In genomic region chr5:98769256-98770157, GRCh38 we compare ENCODE assay signal across 8 cellular contexts. TPM values are rescaled to one million over a fixed set of nuclear protein-coding genes. Genes with fewer than 3 reads are reported as not detected.
DNase-seq lines count a peak whose midpoint lies in the region; ATAC-seq lines count a peak whose summit lies in the region.

No MANE protein-coding gene starts in this region.

- peak; percentile 6 to 50 (median 24) for DNase-seq in CD8-positive, alpha-beta memory T cell
- DNase-seq in T-helper 2 cell treated with Interferon-gamma antibody and Interleukin-4, amounts not matched to agents 5 μg/mL and 100 μg/mL, for 36 hours (ENCODE audit: low spot score), result no peak
- DNase-seq in ecto neural progenitor cell (ENCODE audit: low spot score), result peak; percentile 86
- peak; percentile 59 to 78 for DNase-seq in lung microvascular endothelial cell (ENCODE audit: low read depth in 2 of 2)
- peak; percentile 38 for DNase-seq in stimulated activated naive CD8-positive, alpha-beta T cell treated with anti-CD3 and anti-CD28 coated beads, Interleukin-15, Interleukin-2, amounts not matched to agents 100 U/mL and 50 U/mL, for 24 hours
- DNase-seq in GF-D8 (lab: John Stamatoyannopoulos, UW), result no peak
- DNase-seq in iPS-NIHi7 (ENCODE audit: extremely low spot score), result no peak

- no peaks in the 10 kb centered on the region for H3K36me3 ChIP-seq in CD8-positive, alpha-beta memory T cell (ENCODE audit: insufficient read depth, low read length)
- no peaks in the 10 kb centered on the region for H3K36me3 ChIP-seq in HUES6 (ENCODE audit: control insufficient read depth, insufficient read depth, low read length)

- no peak overlapping the region for H3K27ac ChIP-seq in CD8-positive, alpha-beta memory T cell (ENCODE audit: low read depth, low read length)
- H3K27ac ChIP-seq in HUES6 (ENCODE audit: low read depth, low read length), result peak overlapping the region; percentile 56; the same call in 1 of the 2 replicates

- H3K9me3 ChIP-seq in CD8-positive, alpha-beta memory T cell (ENCODE audit: low read length), result no peaks in the 10 kb centered on the region
- H3K9me3 ChIP-seq in HUES6 (ENCODE audit: control insufficient read depth, insufficient read depth, low read depth, low read length), result no peaks in the 10 kb centered on the region

- peaks cover 26% of the 10 kb centered on the region for H3K27me3 ChIP-seq in CD8-positive, alpha-beta memory T cell (ENCODE audit: insufficient read depth, low read length, poor library complexity, severe bottlenecking)
- peaks cover 32% of the 10 kb centered on the region for H3K27me3 ChIP-seq in HUES6 (ENCODE audit: control insufficient read depth, insufficient read depth, low read length)

- POLR2A ChIA-PET in CD8-positive, alpha-beta memory T cell (lab: Charles Lee), result no interaction called here

- peaks cover 41 to 53% (median 50%) of the 10 kb centered on the region in 3 donors for H3K4me1 Mint-ChIP-seq in CD8-positive, alpha-beta memory T cell
- peaks cover 35% of the 10 kb centered on the region for H3K4me1 Mint-ChIP-seq in T-helper 2 cell treated with Interferon-gamma antibody and Interleukin-4, amounts not matched to agents 5 μg/mL and 100 μg/mL, for 36 hours (ENCODE audit: low read depth)

- peak overlapping the region; percentile 76 for H3K9ac ChIP-seq in HUES6 (ENCODE audit: low read length)

- ATAC-seq in stimulated activated naive CD8-positive, alpha-beta T cell treated with anti-CD3 and anti-CD28 coated beads, Interleukin-15, Interleukin-2, amounts not matched to agents 100 U/mL and 50 U/mL, for 24 hours, result no peak

- H3K36me3 Mint-ChIP-seq in CD8-positive, alpha-beta memory T cell, result peaks cover 0 to 10% (median 0%) of the 10 kb centered on the region in 3 donors
- H3K36me3 Mint-ChIP-seq in T-helper 2 cell treated with Interferon-gamma antibody and Interleukin-4, amounts not matched to agents 5 μg/mL and 100 μg/mL, for 36 hours (ENCODE audit: low read depth), result no peaks in the 10 kb centered on the region

- CTCF ChIA-PET in CD8-positive, alpha-beta memory T cell (lab: Charles Lee), result interaction anchor here (0.9 to 5.1 kb wide), 15 partner anchors 8 to 1539 kb away, joined by 3 to 29 read pairs (median 5); no protein-coding TSS in a partner anchor

- H3K4me3 ChIP-seq in CD8-positive, alpha-beta memory T cell (ENCODE audit: low read length), result peak overlapping the region; percentile 73
- H3K4me3 ChIP-seq in HUES6 (ENCODE audit: low read depth, low read length), result peak overlapping the region; percentile 92

- peaks cover 0 to 9% (median 0%) of the 10 kb centered on the region in 5 donors for H3K9me3 Mint-ChIP-seq in CD8-positive, alpha-beta memory T cell
- H3K9me3 Mint-ChIP-seq in T-helper 2 cell treated with Interferon-gamma antibody and Interleukin-4, amounts not matched to agents 5 μg/mL and 100 μg/mL, for 36 hours, result no peaks in the 10 kb centered on the region

- H3K4me1 ChIP-seq in CD8-positive, alpha-beta memory T cell (ENCODE audit: insufficient read depth, low read length), result peaks cover 36% of the 10 kb centered on the region
- H3K4me1 ChIP-seq in HUES6 (ENCODE audit: control insufficient read depth, insufficient read depth, low read length), result peaks cover 16% of the 10 kb centered on the region

- peak overlapping the region; percentile 88 to 99 (median 94) for H3K4me3 Mint-ChIP-seq in CD8-positive, alpha-beta memory T cell
- H3K4me3 Mint-ChIP-seq in T-helper 2 cell treated with Interferon-gamma antibody and Interleukin-4, amounts not matched to agents 5 μg/mL and 100 μg/mL, for 36 hours, result peak overlapping the region; percentile 90

- peak overlapping the region in 6 of 8 donors; percentile 15 to 88 (median 52) for H3K27ac Mint-ChIP-seq in CD8-positive, alpha-beta memory T cell
- H3K27ac Mint-ChIP-seq in T-helper 2 cell treated with Interferon-gamma antibody and Interleukin-4, amounts not matched to agents 5 μg/mL and 100 μg/mL, for 36 hours, result no peak overlapping the region

- H3K27me3 Mint-ChIP-seq in CD8-positive, alpha-beta memory T cell, result peaks cover 29 to 43% of the 10 kb centered on the region in 2 donors
- peaks cover 68% of the 10 kb centered on the region for H3K27me3 Mint-ChIP-seq in T-helper 2 cell treated with Interferon-gamma antibody and Interleukin-4, amounts not matched to agents 5 μg/mL and 100 μg/mL, for 36 hours (ENCODE audit: low read depth)

RNA-seq across cellular contexts. Expression of gene RGMB, which starts 4.0 kb away (rescaled TPM):
- 1 to 10 TPM; 5.1 to 5.2 TPM for total RNA-seq in CD8-positive, alpha-beta memory T cell
- polyA plus RNA-seq in CD8-positive, alpha-beta memory T cell, result 2.1 TPM
- 6.3 and 7.0 TPM in 2 replicates for total RNA-seq in lung microvascular endothelial cell

Comparison
In these comparisons a context has a peak if more than half of its experiments do, and no peak if none do; other contexts are left out.
1. DNase-seq: peak in CD8-positive, alpha-beta memory T cell (5 of 5), ecto neural progenitor cell (single experiment), lung microvascular endothelial cell (2 of 2) and stimulated activated naive CD8-positive, alpha-beta T cell treated with anti-CD3 and anti-CD28 coated beads, Interleukin-15, Interleukin-2, amounts not matched to agents 100 U/mL and 50 U/mL, for 24 hours (single experiment); none in T-helper 2 cell treated with Interferon-gamma antibody and Interleukin-4, amounts not matched to agents 5 μg/mL and 100 μg/mL, for 36 hours (single experiment), GF-D8 (single experiment) and iPS-NIHi7 (single experiment).